In genomic region chr19:4191044-4191443, GRCh38 we compare ENCODE assay signal across 33 cellular contexts. TPM values are rescaled to one million over a fixed set of nuclear protein-coding genes. Genes with fewer than 3 reads are reported as not detected.
DNase-seq lines count a peak whose midpoint lies in the region; ATAC-seq and TF ChIP-seq lines count a peak whose summit lies in the region.
"Had no signal": no experiment of that assay in that cellular context is flagged by ENCODE, and none has a peak within 500 bp of the region (broad histone marks: within the 10 kb centered on the region; RNA-seq: fewer than 3 reads in every experiment).

No MANE protein-coding gene starts in this region.

- WGBS in testis, 2 donors: 77 to 83% methylated on average over 6 to 7 of the region's 7 CpGs

- DNase-seq in D341Med (ENCODE audit: low spot score): peak; percentile 32
- DNase-seq in NCI-H128 (lab: John Stamatoyannopoulos, UW; ENCODE audit: unreplicated experiment): peak; percentile 18
- peak; percentile 96 for DNase-seq in NCI-H2171 treated with DMSO at 0.1 percent for 48 hours (lab: John Stamatoyannopoulos, UW)
- no peak for DNase-seq in NT2/D1 (ENCODE audit: low read depth, low spot score)
- no peak for DNase-seq in testis
- DNase-seq in ecto neural progenitor cell (ENCODE audit: low spot score): no peak
- DNase-seq: activated B cell treated with CpG ODN at 0.5 μM for 24 hours; activated CD4-positive, alpha-beta T cell treated with anti-CD3 and anti-CD28 coated beads, Interleukin-2, amount 50 U/mL, for 1 hour; activated gamma-delta T cell; activated T-cell treated with anti-CD3 and anti-CD28 coated beads, Interleukin-2, amount 50 U/mL, for 4 hours; C1 segment of cervical spinal cord; effector memory CD4-positive, alpha-beta T cell; immature natural killer cell; left colon; NCI-H1105; NCI-H446; nephron progenitor cell; pancreas; retina; stimulated activated naive CD4-positive, alpha-beta T cell; upper lobe of right lung had no signal

- ATAC-seq in HG03175 (IDR thresholded peaks at IDR 0.05; ENCODE audit: unreplicated experiment): no peak
- ATAC-seq: activated T-cell treated with anti-CD3 and anti-CD28 coated beads, Interleukin-2, amount 50 U/mL, for 4 hours; GM12878; K562; left colon; pancreas; upper lobe of right lung had no signal

- H3K9me3 ChIP-seq in NT2/D1 (ENCODE audit: insufficient read depth, low read length) (no peaks in the 10 kb centered on the region), testis (no peaks in the 10 kb centered on the region)
- H3K9me3 ChIP-seq: pancreas, upper lobe of right lung had no signal

- intact Hi-C loops in testis (cut with DNase I; ENCODE audit: low total_unique reads): no loop called here

- TF ChIP-seq CTCF in testis (IDR thresholded peaks at IDR 0.05): no peak

- no peak for TF ChIP-seq POLR2A in testis (IDR thresholded peaks at IDR 0.05)

- H3K36me3 ChIP-seq in NT2/D1 (ENCODE audit: insufficient read depth, insufficient read length, low read length) (no peaks in the 10 kb centered on the region), testis (ENCODE audit: low read depth, missing control alignments) (no peaks in the 10 kb centered on the region)
- H3K36me3 ChIP-seq: cardiac muscle cell, pancreas, upper lobe of right lung had no signal

- H3K4me1 ChIP-seq in NT2/D1 (ENCODE audit: insufficient read depth, insufficient read length): peaks cover 3% of the 10 kb centered on the region
- H3K4me1 ChIP-seq in testis: no peaks in the 10 kb centered on the region
- H3K4me1 ChIP-seq: pancreas, upper lobe of right lung had no signal

- H3K9ac ChIP-seq in NT2/D1 (ENCODE audit: insufficient read length, low read depth): peak overlapping the region; percentile 35

- no peak overlapping the region for H3K27ac ChIP-seq in testis
- H3K27ac ChIP-seq: cardiac muscle cell, coronary artery, epithelial cell of prostate, pancreas, SK-N-MC, upper lobe of right lung had no signal

- no peak overlapping the region for H3K4me3 ChIP-seq in NT2/D1 (ENCODE audit: insufficient read length, low read depth)
- H3K4me3 ChIP-seq in testis: no peak overlapping the region
- H3K4me3 ChIP-seq: cardiac muscle cell, coronary artery, GM12878, K562, pancreas, SK-N-MC, upper lobe of right lung had no signal

- H3K27me3 ChIP-seq in NT2/D1 (ENCODE audit: insufficient read depth, insufficient read length) (no peaks in the 10 kb centered on the region), testis (no peaks in the 10 kb centered on the region)

RNA-seq across cellular contexts. Expression of gene ANKRD24, which starts 8.6 kb away (rescaled TPM):
- 10 to 100 TPM; 20.4 to 21.1 TPM for total RNA-seq in testis
- polyA plus RNA-seq in testis (ENCODE audit: insufficient read depth, low read depth, low replicate concordance): 16.5 TPM
- total RNA-seq: skeletal muscle tissue had no signal

RNA-seq across cellular contexts. Expression of gene SIRT6, which starts 8.7 kb away (rescaled TPM):
- total RNA-seq in testis: 10 to 100 TPM; 22.0 to 29.2 TPM
- polyA plus RNA-seq in testis (ENCODE audit: insufficient read depth, low read depth, low replicate concordance): 14.7 TPM

RNA-seq across cellular contexts. Expression of gene CREB3L3, which starts 37.6 kb away (rescaled TPM):
- under 1 TPM; 0.56 to 0.63 TPM for total RNA-seq in testis
- polyA plus RNA-seq in testis (ENCODE audit: insufficient read depth, low read depth, low replicate concordance): 0.36 TPM
- total RNA-seq: activated B cell treated with CpG ODN at 0.5 μM for 24 hours; astrocyte; cardiac muscle cell; glomerular endothelial cell; GM12878; H4; skeletal muscle tissue; T-helper 1 cell treated with Interleukin-12 subunit alpha and Interleukin-12 subunit beta and Interleukin-4 antibody, amounts not matched to agents 30 ng/mL and 1 ng/mL, for 36 hours; upper lobe of right lung had no signal
- polyA plus RNA-seq: cardiac muscle cell, immature natural killer cell had no signal

RNA-seq across cellular contexts. Expression of gene EBI3, which starts 38.3 kb away (rescaled TPM):
- 1 to 10 TPM; 1.3 to 8.4 TPM for total RNA-seq in testis
- 1.9 TPM for polyA plus RNA-seq in testis (ENCODE audit: insufficient read depth, low read depth, low replicate concordance)
- total RNA-seq: cardiac muscle cell, skeletal muscle tissue had no signal
- polyA plus RNA-seq: cardiac muscle cell, immature natural killer cell had no signal

RNA-seq across cellular contexts. Expression of gene YJU2, which starts 55.8 kb away (rescaled TPM):
- total RNA-seq in testis: 10 to 100 TPM; 26.1 to 36.6 TPM
- 31.1 TPM for polyA plus RNA-seq in testis (ENCODE audit: insufficient read depth, low read depth, low replicate concordance)

Comparison
In these comparisons a context has a peak if more than half of its experiments do, and no peak if none do; other contexts are left out.
1. DNase-seq: peak in D341Med (single experiment), NCI-H128 (single experiment) and NCI-H2171 treated with DMSO at 0.1 percent for 48 hours (single experiment); none in NT2/D1 (single experiment), testis (single experiment) and ecto neural progenitor cell (single experiment).